21 cellular contexts compared by ENCODE assay signal in the genomic region with DNA sequence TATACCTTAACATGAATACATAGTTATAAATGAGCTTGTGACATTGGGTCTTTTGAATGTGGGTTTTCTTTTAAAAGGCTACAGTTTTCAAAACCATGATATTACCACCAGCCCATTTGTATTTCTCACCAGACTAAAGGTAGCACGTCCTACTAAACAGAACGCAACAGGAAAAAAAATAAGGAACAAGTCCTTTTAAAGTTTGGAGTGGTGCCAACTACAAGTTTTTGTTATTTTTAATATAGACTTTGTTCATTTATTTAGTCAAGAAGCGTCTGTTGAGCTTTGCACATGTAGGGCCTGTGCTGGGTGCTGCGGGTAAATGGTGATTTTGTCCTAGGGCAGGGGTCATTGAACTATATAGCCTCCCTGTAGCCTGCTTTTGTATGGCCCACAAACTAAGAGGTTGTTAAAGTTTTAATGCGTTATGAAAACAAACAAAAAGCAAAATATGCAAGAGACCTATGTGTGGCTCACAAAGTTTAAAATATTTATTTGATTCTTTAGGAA.
"Had no signal": no experiment of that assay in that cellular context is flagged by ENCODE, and none has a peak within 500 bp of the region (broad histone marks: within the 10 kb centered on the region; RNA-seq: fewer than 3 reads in every experiment).

No MANE protein-coding gene starts in this region.

- H3K4me1 ChIP-seq: colonic mucosa had no signal

- H3K4me3 ChIP-seq: colonic mucosa, esophagus squamous epithelium, gastroesophageal sphincter, mucosa of descending colon, ovary, tibial nerve had no signal

- ATAC-seq: gastroesophageal sphincter; left cardiac atrium; mucosa of descending colon; naive thymus-derived CD8-positive, alpha-beta T cell; right cardiac atrium; stimulated activated memory B cell treated with anti-CD40 and anti-IgM and Interleukin-4, amounts not matched to agents 10 μg/mL and 1 μg/mL and 100 μg/mL, for 72 hours had no signal

- H3K9me3 Mint-ChIP-seq: naive thymus-derived CD8-positive, alpha-beta T cell; stimulated activated memory B cell treated with anti-CD40 and anti-IgM and Interleukin-4, amounts not matched to agents 10 μg/mL and 1 μg/mL and 100 μg/mL, for 72 hours; stimulated activated naive CD8-positive, alpha-beta T cell treated with anti-CD3 and anti-CD28 coated beads, Interleukin-15, Interleukin-2, amounts not matched to agents 100 ng/mL and 50 ng/mL, for 24 hours had no signal

- DNase-seq: cerebellar nuclear complex; colonic mucosa; dermis blood vessel endothelial cell; esophagus squamous epithelium; foreskin fibroblast; glutamatergic neuron; kidney; left cardiac atrium; mammary epithelial cell; mucosa of descending colon; naive thymus-derived CD8-positive, alpha-beta T cell; ovary; right cardiac atrium; stimulated activated CD4-positive, alpha-beta T cell treated with anti-CD3 and anti-CD28 coated beads, Interleukin-15, amount 100 ng/mL, for 24 hours; stimulated activated CD4-positive, alpha-beta T cell treated with anti-CD3 and anti-CD28 coated beads, Interleukin-1b, Interleukin-23, amount 100 ng/mL, for 48 hours; stimulated activated CD4-positive, alpha-beta T cell treated with anti-CD3 and anti-CD28 coated beads, Interleukin-4, amount 100 ng/mL, for 24 hours had no signal

- H3K27ac Mint-ChIP-seq: progenitor cell of endocrine pancreas; stimulated activated memory B cell treated with anti-CD40 and anti-IgM and Interleukin-4, amounts not matched to agents 10 μg/mL and 1 μg/mL and 100 μg/mL, for 72 hours; stimulated activated naive CD8-positive, alpha-beta T cell treated with anti-CD3 and anti-CD28 coated beads, Interleukin-15, Interleukin-2, amounts not matched to agents 100 ng/mL and 50 ng/mL, for 24 hours had no signal

- H3K27me3 ChIP-seq: colonic mucosa, esophagus squamous epithelium, gastroesophageal sphincter, ovary, tibial nerve had no signal

- H3K27me3 Mint-ChIP-seq: naive thymus-derived CD8-positive, alpha-beta T cell; progenitor cell of endocrine pancreas; stimulated activated memory B cell treated with anti-CD40 and anti-IgM and Interleukin-4, amounts not matched to agents 10 μg/mL and 1 μg/mL and 100 μg/mL, for 72 hours; stimulated activated naive CD8-positive, alpha-beta T cell treated with anti-CD3 and anti-CD28 coated beads, Interleukin-15, Interleukin-2, amounts not matched to agents 100 ng/mL and 50 ng/mL, for 24 hours had no signal

- H3K4me3 Mint-ChIP-seq: naive thymus-derived CD8-positive, alpha-beta T cell; stimulated activated memory B cell treated with anti-CD40 and anti-IgM and Interleukin-4, amounts not matched to agents 10 μg/mL and 1 μg/mL and 100 μg/mL, for 72 hours; stimulated activated naive CD8-positive, alpha-beta T cell treated with anti-CD3 and anti-CD28 coated beads, Interleukin-15, Interleukin-2, amounts not matched to agents 100 ng/mL and 50 ng/mL, for 24 hours had no signal

- H3K4me1 Mint-ChIP-seq: stimulated activated memory B cell treated with anti-CD40 and anti-IgM and Interleukin-4, amounts not matched to agents 10 μg/mL and 1 μg/mL and 100 μg/mL, for 72 hours had no signal

- H3K27ac ChIP-seq: colonic mucosa, esophagus squamous epithelium, gastroesophageal sphincter, ovary, tibial nerve had no signal

- H3K9me3 ChIP-seq: colonic mucosa, esophagus squamous epithelium, gastroesophageal sphincter, mucosa of descending colon, ovary, tibial nerve had no signal

- H3K36me3 ChIP-seq: colonic mucosa, ovary had no signal
